Comparison of ENCODE assay signal across 8 cellular contexts in the genomic region with DNA sequence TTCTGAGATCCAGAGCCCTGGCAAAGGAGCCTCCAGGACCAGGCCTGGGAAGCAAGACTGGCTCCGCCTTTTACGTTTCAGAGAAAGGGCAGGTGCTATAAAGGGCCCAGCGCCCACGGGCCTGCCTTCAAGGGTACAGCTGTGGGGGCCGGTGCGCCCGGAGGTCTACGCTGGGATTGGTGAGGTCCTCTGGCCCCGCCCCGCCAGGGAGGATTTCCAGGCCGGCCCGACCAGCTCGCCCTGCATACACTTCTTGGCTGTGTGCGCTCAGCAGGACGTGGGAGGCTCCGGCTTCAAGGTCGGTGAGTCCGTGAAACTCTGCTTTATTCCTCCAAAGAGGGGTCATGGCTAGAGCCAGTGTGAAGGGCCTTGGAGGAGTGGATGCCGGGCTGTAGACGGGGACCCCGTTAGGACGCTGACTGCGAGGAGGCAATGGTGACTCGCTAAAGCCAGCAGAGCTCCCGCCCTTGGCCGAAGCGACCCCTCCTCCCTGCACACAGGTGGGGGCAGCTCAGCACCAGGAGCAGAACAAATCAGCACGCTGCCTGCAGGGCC. TPM values are rescaled to one million over a fixed set of nuclear protein-coding genes. Genes with fewer than 3 reads are reported as not detected.
A peak's percentile ranks its signal among the peaks of the same experiment; 100 is the strongest.
DNase-seq lines count a peak whose midpoint lies in the region; ATAC-seq, FAIRE-seq and TF ChIP-seq lines count a peak whose summit lies in the region.

A gene (plus strand): TSS at position 243 of the 555 bp plus-strand sequence. CDS start 17,811 bp downstream, outside the sequence.

- FAIRE-seq in HepG2 (lab: Jason Lieb, UNC), result no peak

- H3K27ac Mint-ChIP-seq in naive thymus-derived CD4-positive, alpha-beta T cell, result no peak within 1 kb of the TSS

- peaks cover 6 to 32% (median 20%) of the 10 kb centered on the region in 7 donors for H3K4me1 Mint-ChIP-seq in naive thymus-derived CD4-positive, alpha-beta T cell

- no TSS peak for BruUV-seq in HepG2 (replicated peaks; lab: Mats Ljungman, UMichigan)

- peak; percentile 77 for DNase-seq in NCI-H2227 (lab: John Stamatoyannopoulos, UW; ENCODE audit: unreplicated experiment)
- peak; percentile 33 for DNase-seq in HepG2 (ENCODE audit: low spot score)
- peak; percentile 94 for DNase-seq in testis
- DNase-seq in naive thymus-derived CD4-positive, alpha-beta T cell, result no peak
- DNase-seq in RKO (ENCODE audit: low spot score), result no peak

- no peak within 1 kb of the TSS for H2AFZ ChIP-seq in HepG2 (ENCODE audit: low read length)

- POLR2A ChIA-PET in HepG2 (lab: Yijun Ruan, JAX), result interaction anchor here (0.7 to 1.3 kb wide), 3 partner anchors 36 to 68 kb away, joined by 3 to 5 read pairs (median 4); a partner anchor contains a TSS
- POLR2A ChIA-PET in naive thymus-derived CD4-positive, alpha-beta T cell (lab: Charles Lee), result no interaction called here

- ATAC-seq in HepG2 (peak; percentile 94), GM18868 (IDR thresholded peaks at IDR 0.05; ENCODE audit: unreplicated experiment) (no peak), GM21529 (IDR thresholded peaks at IDR 0.05; ENCODE audit: unreplicated experiment) (no peak)
- no peak for ATAC-seq in naive thymus-derived CD4-positive, alpha-beta T cell

- peak within 1 kb of the TSS in 5 of 10 donors; percentile 1 to 51 (median 45) for H3K4me3 Mint-ChIP-seq in naive thymus-derived CD4-positive, alpha-beta T cell

- H3K9me3 ChIP-seq in endocrine pancreas (ENCODE audit: control insufficient read depth, low read length), result no peaks in the 10 kb centered on the region
- no peaks in the 10 kb centered on the region for H3K9me3 ChIP-seq in HepG2 (ENCODE audit: low read length)
- no peaks in the 10 kb centered on the region for H3K9me3 ChIP-seq in testis
- H3K9me3 ChIP-seq in naive thymus-derived CD4-positive, alpha-beta T cell (ENCODE audit: control insufficient read depth in 2 of 3, low read length in 3 of 3), result no peaks in the 10 kb centered on the region

- H3K27ac ChIP-seq in HepG2 (ENCODE audit: extremely low read length, insufficient read depth, low read length) (peak within 1 kb of the TSS; percentile 50), testis (peak within 1 kb of the TSS; percentile 70 to 86)
- no peak within 1 kb of the TSS for H3K27ac ChIP-seq in naive thymus-derived CD4-positive, alpha-beta T cell (ENCODE audit: low read depth, low read length)

- peak within 1 kb of the TSS; percentile 80 for H3K4me2 ChIP-seq in HepG2 (ENCODE audit: low read depth, low read length)

- H3K9ac ChIP-seq in endocrine pancreas (ENCODE audit: control insufficient read depth, insufficient read depth, low read length), result peak within 1 kb of the TSS; percentile 14
- H3K9ac ChIP-seq in HepG2 (ENCODE audit: insufficient read depth, low read depth, low read length), result peak within 1 kb of the TSS; percentile 59

- H3K27me3 ChIP-seq in endocrine pancreas (ENCODE audit: control insufficient read depth, insufficient read depth, low read length), result no peaks in the 10 kb centered on the region
- H3K27me3 ChIP-seq in HepG2 (ENCODE audit: control insufficient read depth in 1 of 2, insufficient read depth in 2 of 2, low read length in 2 of 2), result no peaks in the 10 kb centered on the region
- no peaks in the 10 kb centered on the region for H3K27me3 ChIP-seq in testis
- H3K27me3 ChIP-seq in naive thymus-derived CD4-positive, alpha-beta T cell (ENCODE audit: control insufficient read depth in 2 of 2, insufficient read depth in 2 of 2, low read length in 2 of 2), result no peaks in the 10 kb centered on the region

- TF ChIP-seq POLR2A in HepG2 (IDR thresholded peaks at IDR 0.05; ENCODE audit: insufficient read depth in 1 of 2, low read depth in 2 of 2, low read length in 2 of 2) (peak; percentile 46 to 81), testis (IDR thresholded peaks at IDR 0.05) (no peak)

- intact Hi-C loops in HepG2 (cut with micrococcal nuclease; ENCODE audit: unreplicated experiment), result loop anchor here (5.0 kb wide), 1 partner anchor 69 kb away; a partner anchor contains a TSS
- intact Hi-C loops in testis (cut with DNase I; ENCODE audit: low total_unique reads), result no loop called here
- intact Hi-C loops in naive thymus-derived CD4-positive, alpha-beta T cell (cut with micrococcal nuclease), result no loop called here

- TF ChIP-seq EP300 in HepG2 (IDR thresholded peaks at IDR 0.05; ENCODE audit: low read depth in 2 of 2, low read length in 2 of 2) (no peak), HepG2 (CRISPR knock-in tag; IDR thresholded peaks at IDR 0.05; ENCODE audit: borderline replicate concordance) (no peak)

- 39% methylated on average over 4 of the region's 28 CpGs for WGBS in HepG2 (ENCODE audit: low lambda C conversion rate)
- 1 to 5% methylated on average over 12 to 28 of the region's 28 CpGs for WGBS in testis, 2 donors

- in situ Hi-C loops in HepG2 (cut with HindIII; ENCODE audit: extremely low pct_ligation_motif_present, low pct_unique_long_range_greater_than_20kb), result no loop called here

- peaks cover 3% of the 10 kb centered on the region for H3K4me1 ChIP-seq in endocrine pancreas (ENCODE audit: control insufficient read depth, insufficient read depth, low read length)
- peaks cover 33% of the 10 kb centered on the region for H3K4me1 ChIP-seq in HepG2 (ENCODE audit: insufficient read depth, low read length)
- H3K4me1 ChIP-seq in testis, result peaks cover 36% of the 10 kb centered on the region
- H3K4me1 ChIP-seq in naive thymus-derived CD4-positive, alpha-beta T cell (ENCODE audit: control insufficient read depth in 2 of 2, insufficient read depth in 2 of 2, low read length in 2 of 2), result peaks cover 7 to 10% of the 10 kb centered on the region in 2 donors

- no peak within 1 kb of the TSS for H3K4me3 ChIP-seq in endocrine pancreas (ENCODE audit: control insufficient read depth, insufficient read depth, low read length)
- peak within 1 kb of the TSS; percentile 43 to 68 (median 53); a peak in 5 of 6 replicates for H3K4me3 ChIP-seq in HepG2 (replicated peaks in 1 of 3; ENCODE audit: insufficient read depth in 1 of 3, low read depth in 2 of 3, low read length in 3 of 3)
- peak within 1 kb of the TSS; percentile 22 to 32 for H3K4me3 ChIP-seq in testis
- no peak within 1 kb of the TSS for H3K4me3 ChIP-seq in naive thymus-derived CD4-positive, alpha-beta T cell (ENCODE audit: low read length)

- no peaks in the 10 kb centered on the region for H3K79me2 ChIP-seq in HepG2 (ENCODE audit: insufficient read depth, low read length)

- peaks cover 0 to 3% (median 0%) of the 10 kb centered on the region in 11 donors for H3K9me3 Mint-ChIP-seq in naive thymus-derived CD4-positive, alpha-beta T cell

- H4K20me1 ChIP-seq in HepG2 (ENCODE audit: insufficient read depth, low read length), result no peaks in the 10 kb centered on the region

- H3K36me3 Mint-ChIP-seq in naive thymus-derived CD4-positive, alpha-beta T cell, result peaks cover 0 to 4% (median 4%) of the 10 kb centered on the region in 5 donors

- no peak for TF ChIP-seq RAD21 in HepG2 (CRISPR knock-in tag; IDR thresholded peaks at IDR 0.05)

- H3K36me3 ChIP-seq in endocrine pancreas (ENCODE audit: control insufficient read depth, insufficient read depth, low read length) (no peaks in the 10 kb centered on the region), HepG2 (replicated peaks in 1 of 2; ENCODE audit: control insufficient read depth in 1 of 2, insufficient read depth in 2 of 2, low read length in 2 of 2) (no peaks in the 10 kb centered on the region), testis (ENCODE audit: low read depth, missing control alignments) (no peaks in the 10 kb centered on the region)
- H3K36me3 ChIP-seq in naive thymus-derived CD4-positive, alpha-beta T cell (ENCODE audit: control insufficient read depth in 2 of 3, insufficient read depth in 3 of 3, low read length in 3 of 3), result no peaks in the 10 kb centered on the region

- no peaks in the 10 kb centered on the region for H3K27me3 Mint-ChIP-seq in naive thymus-derived CD4-positive, alpha-beta T cell

- TF ChIP-seq CTCF in HepG2 (CRISPR knock-in tag; IDR thresholded peaks at IDR 0.05) (no peak), testis (IDR thresholded peaks at IDR 0.05) (no peak)

- CTCF ChIA-PET in HepG2 (lab: Yijun Ruan, JAX; ENCODE audit: low intra/inter-chr PET ratio, low total read pairs), result no interaction called here
- CTCF ChIA-PET in naive thymus-derived CD4-positive, alpha-beta T cell (lab: Charles Lee), result no interaction called here

TF ChIP-seq in HepG2, 621 proteins besides CTCF, POLR2A, EP300 and RAD21 (continues in another document):
- TF ChIP-seq CENPT (CRISPR knock-in tag; IDR thresholded peaks at IDR 0.05; ENCODE audit: low read depth) (no peak), ZNF441 (CRISPR knock-in tag; IDR thresholded peaks at IDR 0.05; ENCODE audit: borderline replicate concordance) (no peak)

RNA-seq across cellular contexts. Expression of the gene that starts here (rescaled TPM):
- total RNA-seq in HepG2 (2016; rRNA removed; fragmentation: Illumina TruSeq; extraction: Trizol) (0.69 and 1.2 TPM in 2 replicates), testis (10 to 100 TPM; 25.4 to 27.6 TPM)
- total RNA-seq in HepG2 (2016; cell fraction: cytosol; rRNA removed; fragmentation: Illumina TruSeq; extraction: Trizol; ENCODE audit: low read depth), result 0.26 and 0.40 TPM in 2 replicates
- 0.86 and 2.7 TPM in 2 replicates for total RNA-seq in HepG2 (2016; cell fraction: insoluble cytoplasmic fraction; rRNA removed; fragmentation: Illumina TruSeq; extraction: Trizol)
- 0.34 TPM in 1 of 2 replicates, not detected in the other for total RNA-seq in HepG2 (2016; cell fraction: membrane; rRNA removed; fragmentation: Illumina TruSeq; extraction: Trizol)
- total RNA-seq in HepG2 (2016; cell fraction: nucleus; rRNA removed; fragmentation: Illumina TruSeq; extraction: Trizol), result 1.6 and 2.3 TPM in 2 replicates
- polyA plus RNA-seq in HepG2 (2011; rRNA removed) (8.8 and 11.5 TPM in 2 replicates), testis (ENCODE audit: insufficient read depth, low read depth, low replicate concordance) (13.7 TPM)
- 5.2 and 9.5 TPM in 2 replicates for polyA plus RNA-seq in HepG2 (2011; cell fraction: cytosol; rRNA removed)
- 37.6 and 43.4 TPM in 2 replicates for polyA plus RNA-seq in HepG2 (2011; cell fraction: nucleus; rRNA removed)
- polyA plus RNA-seq in HepG2 (2012), result 2.9 and 3.0 TPM in 2 replicates
- polyA plus RNA-seq in HepG2 (2016; cell fraction: cytosol; fragmentation: Illumina TruSeq; extraction: Trizol; ENCODE audit: low read depth), result not detected in 2 replicates
- polyA plus RNA-seq in HepG2 (2016; cell fraction: insoluble cytoplasmic fraction; fragmentation: Illumina TruSeq; extraction: Trizol; ENCODE audit: low read depth), result 0.56 and 0.89 TPM in 2 replicates
- polyA plus RNA-seq in HepG2 (2016; cell fraction: membrane; fragmentation: Illumina TruSeq; extraction: Trizol; ENCODE audit: low read depth), result 0.26 and 0.47 TPM in 2 replicates
- polyA plus RNA-seq in HepG2 (2016; cell fraction: nucleus; fragmentation: Illumina TruSeq; extraction: Trizol; ENCODE audit: insufficient read depth, low read depth), result 1.3 and 1.8 TPM in 2 replicates
- 23.5 TPM in 1 of 2 replicates, not detected in the other for polyA minus RNA-seq in HepG2 (2011; rRNA and poly(A)+ RNA removed; ENCODE audit: low replicate concordance)
- 5.5 and 5.6 TPM in 2 replicates for polyA minus RNA-seq in HepG2 (2011; cell fraction: cytosol; rRNA and poly(A)+ RNA removed)
- 15.1 and 15.5 TPM in 2 replicates for polyA minus RNA-seq in HepG2 (2011; cell fraction: nucleus; rRNA and poly(A)+ RNA removed)
- total RNA-seq in naive thymus-derived CD4-positive, alpha-beta T cell, result not detected
- polyA plus RNA-seq in naive thymus-derived CD4-positive, alpha-beta T cell, result not detected

Comparison
In these comparisons a context has a peak if more than half of its experiments do, and no peak if none do; other contexts are left out.
1. RNA of the gene that starts here (total RNA-seq): 25.4 to 27.6 TPM in testis; 0.26 to 2.7 TPM in HepG2 and not detected in naive thymus-derived CD4-positive, alpha-beta T cell; every median in the first group is over 4 times any median in the second.
2. DNase-seq: peak in NCI-H2227 (single experiment), HepG2 (single experiment) and testis (single experiment); none in naive thymus-derived CD4-positive, alpha-beta T cell (0 of 9) and RKO (single experiment).
3. H3K4me3 ChIP-seq: peak in HepG2 (3 of 3) and testis (2 of 2); none in endocrine pancreas (single experiment) and naive thymus-derived CD4-positive, alpha-beta T cell (single experiment).